In the genomic region with DNA sequence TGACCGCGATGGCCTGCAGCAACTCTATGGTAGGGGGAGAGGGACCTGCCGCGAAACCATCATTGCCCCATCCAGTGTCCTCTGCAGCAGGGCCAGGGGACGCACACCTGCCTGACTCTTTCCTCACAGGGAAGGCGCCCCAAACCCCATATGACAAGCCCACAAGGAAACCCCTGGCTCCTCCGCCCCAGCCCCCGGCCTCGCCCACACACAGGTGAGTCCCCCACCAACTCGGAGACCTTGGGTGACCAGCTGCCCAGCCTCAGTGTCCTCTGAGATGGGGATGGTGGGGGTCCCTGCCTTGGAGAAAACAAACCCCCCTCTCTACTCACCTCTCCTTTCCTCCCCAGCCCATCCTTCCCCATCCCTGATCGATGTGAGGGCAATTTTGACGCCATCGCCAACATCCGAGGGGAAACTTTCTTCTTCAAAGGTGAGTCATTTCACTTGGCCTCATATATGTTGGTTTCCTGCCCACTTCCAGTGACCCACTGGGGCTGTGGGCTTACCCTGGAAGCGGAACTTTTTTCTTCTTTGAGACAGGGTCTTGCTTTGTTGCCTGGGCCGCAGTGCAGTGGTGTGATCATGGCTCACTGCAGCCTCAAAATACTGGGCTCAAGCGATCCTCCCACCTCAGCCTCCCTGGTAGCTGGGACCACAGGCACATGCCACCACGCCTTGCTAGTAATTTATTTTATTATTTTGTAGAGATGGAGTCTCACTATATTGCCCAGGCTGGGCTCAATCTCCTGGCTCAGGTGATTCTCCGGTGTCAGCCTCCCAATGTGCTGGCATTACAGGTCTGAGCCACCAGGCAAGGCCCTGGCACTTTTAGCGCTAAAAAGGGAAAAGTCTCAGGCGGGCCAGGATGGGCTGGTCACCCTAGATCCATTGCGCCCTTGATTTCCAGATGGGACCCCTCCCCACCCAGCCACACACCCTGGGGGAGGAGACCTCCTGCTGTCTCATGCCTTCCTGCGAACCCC, we compare ENCODE assay signal across 9 cellular contexts. TPM values are rescaled to one million over a fixed set of nuclear protein-coding genes. Genes with fewer than 3 reads are reported as not detected.
DNase-seq lines count a peak whose midpoint lies in the region; ATAC-seq and TF ChIP-seq lines count a peak whose summit lies in the region.
"Had no signal": no experiment of that assay in that cellular context is flagged by ENCODE, and none has a peak within 500 bp of the region (broad histone marks: within the 10 kb centered on the region; RNA-seq: fewer than 3 reads in every experiment).

No MANE protein-coding gene starts in this region.

- H3K9ac ChIP-seq in fibroblast of lung (ENCODE audit: insufficient read depth, low read length) = no peak overlapping the region

- peak; percentile 27 for DNase-seq in GM23338 (ENCODE audit: low spot score)
- no peak for DNase-seq in T-cell
- no peak for DNase-seq in fibroblast of lung (ENCODE audit: low read depth in 2 of 2)
- no peak for DNase-seq in psoas muscle
- no peak for DNase-seq in T1000 (lab: John Stamatoyannopoulos, UW)
- DNase-seq in iPS-NIHi11 (ENCODE audit: low spot score) = no peak
- no peak for DNase-seq in NCI-H82 (lab: John Stamatoyannopoulos, UW)

- H2AFZ ChIP-seq in GM23338 (no peak overlapping the region), fibroblast of lung (ENCODE audit: low read length) (no peak overlapping the region)

- H3K9me3 Mint-ChIP-seq in GM23338 (no peaks in the 10 kb centered on the region; the same call in 2 of the 3 replicates), T-cell (no peaks in the 10 kb centered on the region)

- H3K4me3 ChIP-seq in GM23338 (peak overlapping the region; percentile 84), fibroblast of lung (replicated peaks in 1 of 4; ENCODE audit: control extremely low read depth in 1 of 4, insufficient read depth in 1 of 4, low read depth in 3 of 4, low read length in 4 of 4) (no peak overlapping the region), psoas muscle (peak overlapping the region; percentile 90)

- ATAC-seq in GM23338 (no peak), T-cell (replicated peaks in 1 of 4) (no peak), psoas muscle (no peak)

- H3K4me2 ChIP-seq in GM23338 (peak overlapping the region; percentile 85), fibroblast of lung (ENCODE audit: extremely low read depth, insufficient read depth, low read length) (peak overlapping the region; percentile 96)

- H3K4me1 Mint-ChIP-seq in GM23338 (peaks cover 20% of the 10 kb centered on the region), T-cell (peaks cover 42 to 59% (median 45%) of the 10 kb centered on the region in 3 donors)

- peaks cover 15% of the 10 kb centered on the region for H3F3A ChIP-seq in GM23338 (replicated peaks; ENCODE audit: low read depth)

- H3K4me3 Mint-ChIP-seq in GM23338 (peak overlapping the region; percentile 81; the same call in 2 of the 3 replicates), T-cell (peak overlapping the region; percentile 42 to 88 (median 52))

- no peaks in the 10 kb centered on the region for H3K36me3 ChIP-seq in GM23338 (ENCODE audit: insufficient read depth)
- no peaks in the 10 kb centered on the region for H3K36me3 ChIP-seq in fibroblast of lung (ENCODE audit: control insufficient read depth, insufficient read depth, low read length)
- H3K36me3 ChIP-seq in psoas muscle (ENCODE audit: insufficient read depth in 1 of 2, low read depth in 1 of 2) = no peaks in the 10 kb centered on the region

- CTCF ChIA-PET in T-cell (lab: Charles Lee) = interaction anchor here in 1 of 2 donors (2.9 kb wide), 1 partner anchor 71 kb away, joined by 39 read pairs; no protein-coding TSS in a partner anchor

- H3K27ac ChIP-seq in GM23338 (ENCODE audit: low read depth) (no peak overlapping the region), fibroblast of lung (ENCODE audit: insufficient read depth, low read length) (no peak overlapping the region), psoas muscle (no peak overlapping the region)

- no peak overlapping the region for H3K27ac Mint-ChIP-seq in GM23338
- H3K27ac Mint-ChIP-seq in T-cell = peak overlapping the region; percentile 68 to 83

- TF ChIP-seq CTCF in GM23338 (conservative IDR thresholded peaks at IDR 0.05; ENCODE audit: low read depth in 2 of 2) (no peak), fibroblast of lung (conservative IDR thresholded peaks at IDR 0.05 in 1 of 2, IDR thresholded peaks at IDR 0.05 in 1 of 2; ENCODE audit: low read depth in 1 of 2, low read length in 2 of 2) (no peak), psoas muscle (IDR thresholded peaks at IDR 0.05) (no peak)

- POLR2A ChIA-PET in T-cell (lab: Charles Lee) = no interaction called here

- peaks cover 15% of the 10 kb centered on the region for H3K27me3 Mint-ChIP-seq in GM23338 (ENCODE audit: insufficient read depth, low read depth, poor library complexity)
- no peaks in the 10 kb centered on the region for H3K27me3 Mint-ChIP-seq in T-cell

- 91 to 94% (median 91%) methylated on average over 22 to 23 of the region's 23 CpGs for WGBS in psoas muscle, 3 donors

- H3K36me3 Mint-ChIP-seq in GM23338 (ENCODE audit: low read depth) (peaks cover 22% of the 10 kb centered on the region), T-cell (peaks cover 13% of the 10 kb centered on the region)

- H3K79me2 ChIP-seq in GM23338 (replicated peaks; ENCODE audit: insufficient read depth) (no peaks in the 10 kb centered on the region; the same call in 1 of the 2 replicates), fibroblast of lung (ENCODE audit: control insufficient read depth, insufficient read depth, low read length) (no peaks in the 10 kb centered on the region)

- H4K20me1 ChIP-seq in GM23338 (replicated peaks; ENCODE audit: insufficient read depth) (no peaks in the 10 kb centered on the region; the same call in 1 of the 2 replicates), fibroblast of lung (ENCODE audit: control insufficient read depth, extremely low read depth, insufficient read depth, low read length) (no peaks in the 10 kb centered on the region)

- H3K9me3 ChIP-seq in fibroblast of lung (ENCODE audit: control insufficient read depth, insufficient read depth, low read depth, low read length) = no peaks in the 10 kb centered on the region
- no peaks in the 10 kb centered on the region for H3K9me3 ChIP-seq in psoas muscle

- H3K4me1 ChIP-seq in GM23338 (ENCODE audit: insufficient read depth) (peaks cover 10% of the 10 kb centered on the region), fibroblast of lung (ENCODE audit: control insufficient read depth, extremely low read depth, insufficient read depth, low read length) (no peaks in the 10 kb centered on the region), psoas muscle (peaks cover 35% of the 10 kb centered on the region)

- intact Hi-C loops in psoas muscle (cut with DNase I) = loop anchor here (2.0 to 5.0 kb wide), 3 partner anchors 70 to 113 kb away; no protein-coding TSS in a partner anchor

- H3K27me3 ChIP-seq in GM23338 (ENCODE audit: insufficient read depth) = peaks cover 4% of the 10 kb centered on the region; the same call in 1 of the 2 replicates
- H3K27me3 ChIP-seq in fibroblast of lung (ENCODE audit: control insufficient read depth, insufficient read depth, low read length) = no peaks in the 10 kb centered on the region
- no peaks in the 10 kb centered on the region for H3K27me3 ChIP-seq in psoas muscle (ENCODE audit: insufficient read depth in 3 of 3, low read length in 2 of 3)

- H3K9me2 ChIP-seq in GM23338 (ENCODE audit: insufficient read depth) = no peaks in the 10 kb centered on the region

RNA-seq across cellular contexts. Expression of gene IL32, which starts 8.0 kb away (rescaled TPM):
- total RNA-seq in GM23338 (2014; rRNA removed; shearing (Covaris generic)) = 2.3 TPM in 1 of 2 replicates, not detected in the other
- polyA plus RNA-seq in GM23338 (2016; fragmentation: Nextera tagmentation; extraction: Ambion mirVana) = 6.1 and 7.7 TPM in 2 replicates
- total RNA-seq in T-cell = 1,000 to 10,000 TPM in 2 of 5 donors, 100 to 1,000 TPM in 3; 736 to 1,200 (median 999) TPM
- total RNA-seq in fibroblast of lung = 4.4 and 5.1 TPM in 2 replicates
- 1.4 and 4.1 TPM in 2 replicates for polyA plus RNA-seq in fibroblast of lung
- 1.9 and 5.0 TPM in 2 replicates for polyA plus RNA-seq in fibroblast of lung (2012)
- 8.2 and 10.2 TPM in 2 replicates for polyA minus RNA-seq in fibroblast of lung (ENCODE audit: low replicate concordance)
- total RNA-seq in psoas muscle = 100 to 1,000 TPM in 3 of 4 donors, 10 to 100 TPM in 1; 90.5 to 192 (median 123) TPM
- 100 to 1,000 TPM; 302 to 749 (median 618) TPM for polyA plus RNA-seq in psoas muscle

RNA-seq across cellular contexts. Expression of gene MMP25, which starts 11.1 kb away (rescaled TPM):
- total RNA-seq in GM23338 (2014; rRNA removed; shearing (Covaris generic)) = 15.9 and 18.8 TPM in 2 replicates
- polyA plus RNA-seq in GM23338 (2016; fragmentation: Nextera tagmentation; extraction: Ambion mirVana) = 6.1 and 7.7 TPM in 2 replicates
- total RNA-seq in T-cell = 1 to 10 TPM; 1.6 to 9.6 (median 4.1) TPM
- total RNA-seq in fibroblast of lung = not detected in 2 replicates
- polyA plus RNA-seq in fibroblast of lung = 0.02 and 0.03 TPM in 2 replicates
- 0.19 and 0.25 TPM in 2 replicates for polyA plus RNA-seq in fibroblast of lung (2012)
- polyA minus RNA-seq in fibroblast of lung (ENCODE audit: low replicate concordance) = not detected in 2 replicates
- 1 to 10 TPM in 3 of 4 donors, under 1 TPM in 1; 0.67 to 2.3 (median 1.2) TPM for total RNA-seq in psoas muscle
- polyA plus RNA-seq in psoas muscle = 1 to 10 TPM in 1 of 3 donors, under 1 TPM in 2; 0.13 to 1.2 (median 0.23) TPM
- total RNA-seq: HT-29 had no signal

RNA-seq across cellular contexts. Expression of gene BICDL2, which starts 20.7 kb away (rescaled TPM):
- total RNA-seq in GM23338 (2014; rRNA removed; shearing (Covaris generic)) = 17.5 and 18.4 TPM in 2 replicates
- polyA plus RNA-seq in GM23338 (2016; fragmentation: Nextera tagmentation; extraction: Ambion mirVana) = 12.7 and 13.4 TPM in 2 replicates
- under 1 TPM in 3 of 5 donors, not detected in 2; 0.13 to 0.16 (median 0.15) TPM for total RNA-seq in T-cell
- not detected in 2 replicates for total RNA-seq in fibroblast of lung
- polyA plus RNA-seq in fibroblast of lung = 0.05 TPM in 1 of 2 replicates, not detected in the other
- 0.06 and 0.12 TPM in 2 replicates for polyA plus RNA-seq in fibroblast of lung (2012)
- not detected in 2 replicates for polyA minus RNA-seq in fibroblast of lung (ENCODE audit: low replicate concordance)
- not detected for total RNA-seq in psoas muscle
- polyA plus RNA-seq in psoas muscle = under 1 TPM in 2 of 3 donors, not detected in 1; 0.01 to 0.18 TPM
- total RNA-seq: dermis microvascular lymphatic vessel endothelial cell had no signal

RNA-seq across cellular contexts. Expression of gene THOC6, which starts 33.6 kb away (rescaled TPM):
- total RNA-seq in GM23338 (2014; rRNA removed; shearing (Covaris generic)) = 71.4 and 86.6 TPM in 2 replicates
- 90.6 and 96.1 TPM in 2 replicates for polyA plus RNA-seq in GM23338 (2016; fragmentation: Nextera tagmentation; extraction: Ambion mirVana)
- total RNA-seq in T-cell = 10 to 100 TPM; 23.7 to 32.8 (median 31.7) TPM
- total RNA-seq in fibroblast of lung = 25.4 and 26.6 TPM in 2 replicates
- polyA plus RNA-seq in fibroblast of lung = 17.6 and 19.7 TPM in 2 replicates
- 23.8 and 28.3 TPM in 2 replicates for polyA plus RNA-seq in fibroblast of lung (2012)
- 35.4 and 45.0 TPM in 2 replicates for polyA minus RNA-seq in fibroblast of lung (ENCODE audit: low replicate concordance)
- 10 to 100 TPM; 17.0 to 34.4 (median 25.8) TPM for total RNA-seq in psoas muscle
- polyA plus RNA-seq in psoas muscle = 10 to 100 TPM; 26.9 to 72.2 (median 39.8) TPM

RNA-seq across cellular contexts. Expression of gene HCFC1R1, which starts 33.7 kb away (rescaled TPM):
- total RNA-seq in GM23338 (2014; rRNA removed; shearing (Covaris generic)) = 17.5 and 30.2 TPM in 2 replicates
- 192 and 211 TPM in 2 replicates for polyA plus RNA-seq in GM23338 (2016; fragmentation: Nextera tagmentation; extraction: Ambion mirVana)
- total RNA-seq in T-cell = 10 to 100 TPM; 11.4 to 25.9 (median 22.3) TPM
- total RNA-seq in fibroblast of lung = 36.0 and 75.5 TPM in 2 replicates
- polyA plus RNA-seq in fibroblast of lung = 44.9 and 58.0 TPM in 2 replicates
- 219 and 305 TPM in 2 replicates for polyA plus RNA-seq in fibroblast of lung (2012)
- polyA minus RNA-seq in fibroblast of lung (ENCODE audit: low replicate concordance) = 66.1 and 106 TPM in 2 replicates
- total RNA-seq in psoas muscle = 100 to 1,000 TPM in 2 of 4 donors, 10 to 100 TPM in 2; 65.1 to 258 (median 129) TPM
- 100 to 1,000 TPM; 131 to 233 (median 216) TPM for polyA plus RNA-seq in psoas muscle

Comparison
In these comparisons a context has a peak if more than half of its experiments do, and no peak if none do; other contexts are left out.
1. H3K4me3 ChIP-seq: peak in GM23338 (single experiment) and psoas muscle (single experiment); none in fibroblast of lung (0 of 4).
2. RNA of gene IL32, which starts 8.0 kb away (total RNA-seq): 736 to 1,200 TPM in T-cell and 90.5 to 192 TPM in psoas muscle; 4.4 to 5.1 TPM in fibroblast of lung and 2.3 TPM in GM23338; every median in the first group is over 10 times any median in the second.
3. RNA of gene BICDL2, which starts 20.7 kb away (total RNA-seq): 17.5 to 18.4 TPM in GM23338; 0.13 to 0.16 TPM in T-cell, not detected in fibroblast of lung and not detected in psoas muscle; every median in the first group is over 10 times any median in the second.